In the genomic region with DNA sequence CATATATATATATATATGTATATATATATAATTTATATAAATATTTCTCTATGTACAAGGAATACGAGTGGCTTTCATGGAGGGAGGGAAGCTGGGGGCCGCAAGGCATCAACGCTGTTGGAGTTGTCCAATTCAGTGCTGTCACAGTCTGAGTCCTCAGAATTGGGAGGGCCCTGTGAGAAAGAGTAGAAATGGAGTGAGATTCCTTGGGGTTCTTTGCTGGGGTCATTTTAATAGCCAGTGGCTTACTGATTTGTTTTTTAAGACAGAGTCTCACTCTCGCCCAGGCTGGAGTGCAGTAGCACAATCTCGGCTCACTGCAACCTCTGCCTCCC, we compare ENCODE assay signal across 32 cellular contexts. TPM values are rescaled to one million over a fixed set of nuclear protein-coding genes. Genes with fewer than 3 reads are reported as not detected.
DNase-seq lines count a peak whose midpoint lies in the region; ATAC-seq, FAIRE-seq and TF ChIP-seq lines count a peak whose summit lies in the region.
"Had no signal": no experiment of that assay in that cellular context is flagged by ENCODE, and none has a peak within 500 bp of the region (broad histone marks: within the 10 kb centered on the region; RNA-seq: fewer than 3 reads in every experiment).

No MANE protein-coding gene starts in this region.

- peaks cover 20% of the 10 kb centered on the region for H4K20me1 ChIP-seq in K562 (replicated peaks; ENCODE audit: control insufficient read depth, insufficient read depth, low read length)

- H3K9me1 ChIP-seq in K562 (ENCODE audit: control insufficient read depth, insufficient read depth, low read length) = peaks cover 3% of the 10 kb centered on the region

- WGBS in K562 (ENCODE audit: insufficient coverage, low coverage, missing lambda C conversion rate) = 96% methylated on average over 5 of the region's 5 CpGs

- H3K9ac ChIP-seq in K562 (ENCODE audit: insufficient read depth in 1 of 2, low read depth in 2 of 2, low read length in 2 of 2) = no peak overlapping the region

- H3K4me1 ChIP-seq in left ventricle myocardium inferior (peaks cover 68% of the 10 kb centered on the region), K562 (replicated peaks in 1 of 2; ENCODE audit: control insufficient read depth in 2 of 2, insufficient read depth in 2 of 2, low read length in 2 of 2) (peaks cover 0 to 8% of the 10 kb centered on the region in 2 experiments; a peak in 3 of 5 replicates)
- H3K4me1 ChIP-seq: colonic mucosa, prostate gland had no signal

- FAIRE-seq in K562 (lab: Jason Lieb, UNC) = no peak
- FAIRE-seq: islet of Langerhans, TTC549 had no signal

- H3K4me3 Mint-ChIP-seq in nephron progenitor cell (no peak overlapping the region), type B pancreatic cell (no peak overlapping the region)
- H3K4me3 Mint-ChIP-seq: activated CD4-positive, alpha-beta memory T cell treated with anti-CD3 and anti-CD28 coated beads for 36 hours; brain; H9; nephron had no signal

- peaks cover 68% of the 10 kb centered on the region for H3K36me3 Mint-ChIP-seq in nephron progenitor cell (ENCODE audit: low read depth)
- H3K36me3 Mint-ChIP-seq in type B pancreatic cell = peaks cover 31% of the 10 kb centered on the region

- no peak; the same call in 1 of the 2 replicates for TF ChIP-seq POLR2A in K562 (conservative IDR thresholded peaks at IDR 0.05)

- no peak overlapping the region for H3K4me2 ChIP-seq in K562 (ENCODE audit: insufficient read depth, low read length)

- in situ Hi-C loops in K562 (cut with MboI) = no loop called here

- intact Hi-C loops in left ventricle myocardium inferior (cut with micrococcal nuclease) = no loop called here
- intact Hi-C loops in cardiac septum (cut with DNase I) = no loop called here
- intact Hi-C loops in K562 (cut with micrococcal nuclease) = no loop called here

- no peak overlapping the region for H2AFZ ChIP-seq in K562 (ENCODE audit: low read depth, low read length)

- CTCF ChIA-PET in K562 (lab: Yijun Ruan, JAX; ENCODE audit: low intra/inter-chr PET ratio) = interaction anchor here (0.9 to 1.2 kb wide), 2 partner anchors 28 to 128 kb away, joined by 3 read pairs; no protein-coding TSS in a partner anchor

- H3K4me3 ChIP-seq in left ventricle myocardium inferior (no peak overlapping the region), K562 (no peak overlapping the region)
- H3K4me3 ChIP-seq: adrenal gland, colonic mucosa, prostate gland, skin epidermis had no signal

- DNase-seq in left ventricle myocardium inferior (no peak), cardiac septum (ENCODE audit: low spot score) (no peak), K562 (ENCODE audit: extremely low read depth in 1 of 4, low spot score in 3 of 4) (no peak), nephron progenitor cell (no peak), type B pancreatic cell (ENCODE audit: extremely low spot score, unreplicated experiment) (no peak), NCI-H2081 treated with DMSO at 0.1 percent for 48 hours (lab: John Stamatoyannopoulos, UW) (no peak)
- DNase-seq in NK-92 treated with Interleukin-12 subunit alpha and Interleukin-12 subunit beta, amount 100 ng/mL, for 24 hours (lab: John Stamatoyannopoulos, UW) = no peak
- DNase-seq: ACHN; activated CD4-positive, alpha-beta memory T cell treated with anti-CD3 and anti-CD28 coated beads for 36 hours; activated gamma-delta T cell; colonic mucosa; COR-L47; DMS79; effector memory CD4-positive, alpha-beta T cell; GF-D8; H9; left ventricle myocardium superior; stimulated activated CD4-positive, alpha-beta T cell treated with anti-CD3 and anti-CD28 coated beads, Interleukin-2, amount 100 ng/mL, for 24 hours; substantia nigra; T-helper 1 cell had no signal

- H3K4me1 Mint-ChIP-seq in nephron progenitor cell (peaks cover 9% of the 10 kb centered on the region), type B pancreatic cell (ENCODE audit: unreplicated experiment) (peaks cover 11% of the 10 kb centered on the region)

- peaks cover 91% of the 10 kb centered on the region for H3K36me3 ChIP-seq in left ventricle myocardium inferior
- H3K36me3 ChIP-seq in K562 (ENCODE audit: control insufficient read depth, insufficient read depth, low read length) = peaks cover 94% of the 10 kb centered on the region

- H3K79me2 ChIP-seq in K562 (ENCODE audit: control insufficient read depth, insufficient read depth, low read length) = peaks cover 19% of the 10 kb centered on the region

- BruUV-seq in K562 (replicated peaks; lab: Mats Ljungman, UMichigan) = no TSS peak

- H3K27me3 Mint-ChIP-seq in nephron progenitor cell (ENCODE audit: low read depth, poor library complexity) = no peaks in the 10 kb centered on the region
- no peaks in the 10 kb centered on the region for H3K27me3 Mint-ChIP-seq in type B pancreatic cell
- H3K27me3 Mint-ChIP-seq: activated CD4-positive, alpha-beta memory T cell treated with anti-CD3 and anti-CD28 coated beads for 36 hours; brain had no signal

- H3K27me3 ChIP-seq in left ventricle myocardium inferior (ENCODE audit: low read depth) (no peaks in the 10 kb centered on the region), K562 (ENCODE audit: control insufficient read depth in 2 of 2, insufficient read depth in 2 of 2, low read length in 2 of 2) (no peaks in the 10 kb centered on the region)
- H3K27me3 ChIP-seq: adrenal gland, colonic mucosa had no signal

- peak overlapping the region; percentile 15 for H3K27ac ChIP-seq in left ventricle myocardium inferior (replicated peaks)
- no peak overlapping the region for H3K27ac ChIP-seq in K562 (ENCODE audit: extremely low read depth, low read depth, low read length)
- H3K27ac ChIP-seq: colonic mucosa, prostate gland had no signal

- H3K9me3 Mint-ChIP-seq in nephron progenitor cell (no peaks in the 10 kb centered on the region), type B pancreatic cell (no peaks in the 10 kb centered on the region)
- H3K9me3 Mint-ChIP-seq: activated CD4-positive, alpha-beta memory T cell treated with anti-CD3 and anti-CD28 coated beads for 36 hours; brain; H9; nephron had no signal

- H3K27ac Mint-ChIP-seq in nephron progenitor cell (peak overlapping the region; percentile 69), type B pancreatic cell (peak overlapping the region; percentile 59)

- no peak for TF ChIP-seq RAD21 in K562 (CRISPR knock-in tag; conservative IDR thresholded peaks at IDR 0.05 in 1 of 2, IDR thresholded peaks at IDR 0.05 in 1 of 2)

- TF ChIP-seq CTCF in left ventricle myocardium inferior (IDR thresholded peaks at IDR 0.05; ENCODE audit: borderline replicate concordance) (no peak), K562 (IDR thresholded peaks at IDR 0.05 in 2 of 3, conservative IDR thresholded peaks at IDR 0.05 in 1 of 3; ENCODE audit: insufficient read depth in 2 of 3, low read depth in 1 of 3, low read length in 3 of 3) (no peak), nephron progenitor cell (IDR thresholded peaks at IDR 0.05) (no peak), type B pancreatic cell (conservative IDR thresholded peaks at IDR 0.05) (no peak)

- ATAC-seq in K562 = no peak
- no peak for ATAC-seq in HG02938 (IDR thresholded peaks at IDR 0.05; ENCODE audit: unreplicated experiment)
- ATAC-seq: activated CD4-positive, CD25-positive, alpha-beta regulatory T cell treated with anti-CD3 and anti-CD28 coated beads, Interleukin-2, amount 50 U/mL, for 24 hours; left ventricle myocardium superior had no signal

- H3K9me3 ChIP-seq in left ventricle myocardium inferior (replicated peaks) (no peaks in the 10 kb centered on the region), K562 (replicated peaks; ENCODE audit: control insufficient read depth, insufficient read depth, low read depth, low read length) (no peaks in the 10 kb centered on the region)
- H3K9me3 ChIP-seq: adrenal gland, colonic mucosa, prostate gland had no signal

- no peak for TF ChIP-seq EP300 in K562 (IDR thresholded peaks at IDR 0.05; ENCODE audit: low read length)

- POLR2A ChIA-PET in K562 (lab: Yijun Ruan, JAX) = interaction anchor here (0.7 to 7.1 kb wide), 9 partner anchors 8 to 129 kb away, joined by 4 to 99 read pairs (median 11); a partner anchor contains a TSS

RNA-seq across cellular contexts. Expression of a gene that starts 18.2 kb away (rescaled TPM):
- 4.8 TPM for total RNA-seq in left ventricle myocardium inferior
- 7.0 TPM for total RNA-seq in cardiac septum
- total RNA-seq in K562 (2011; cell fraction: chromatin; rRNA removed; ENCODE audit: low replicate concordance) = 10.8 and 23.0 TPM in 2 replicates
- total RNA-seq in K562 (2011; cell fraction: nucleolus; rRNA removed) = 12.2 and 17.2 TPM in 2 replicates
- 9.6 and 12.4 TPM in 2 replicates for total RNA-seq in K562 (2011; cell fraction: nucleoplasm; rRNA removed)
- 1.1 and 1.3 TPM in 2 replicates for total RNA-seq in K562 (2014; rRNA removed)
- 0.93 and 1.1 TPM in 2 replicates for total RNA-seq in K562 (2014; rRNA removed; fragmentation: Illumina TruSeq; extraction: Trizol)
- 1.6 and 1.9 TPM in 2 replicates for total RNA-seq in K562 (2015; rRNA removed; fragmentation: Illumina TruSeq; extraction: Trizol)
- 2.1 and 2.6 TPM in 2 replicates for total RNA-seq in K562 (2021)
- polyA plus RNA-seq in K562 (2011; rRNA removed) = 1.7 and 2.2 TPM in 2 replicates
- 1.7 and 3.8 TPM in 2 replicates for polyA plus RNA-seq in K562 (2011; cell fraction: cytosol; rRNA removed)
- 15.6 and 23.0 TPM in 2 replicates for polyA plus RNA-seq in K562 (2011; cell fraction: nucleus; rRNA removed)
- polyA plus RNA-seq in K562 (2012) = 4.6 and 6.4 TPM in 2 replicates
- polyA plus RNA-seq in K562 (2014; fragmentation: Illumina TruSeq; extraction: Trizol) = 1.3 and 1.8 TPM in 2 replicates
- polyA plus RNA-seq in K562 (2014; fragmentation: Nextera tagmentation; extraction: Ambion mirVana) = under 1 TPM; 0.10 to 0.46 TPM
- polyA plus RNA-seq in K562 (2014; rRNA removed) = 1.1 and 2.4 TPM in 2 replicates
- 1.8 and 2.8 TPM in 2 replicates for polyA minus RNA-seq in K562 (2011; rRNA and poly(A)+ RNA removed)
- 1.4 and 1.5 TPM in 2 replicates for polyA minus RNA-seq in K562 (2011; cell fraction: cytosol; rRNA and poly(A)+ RNA removed)
- polyA minus RNA-seq in K562 (2011; cell fraction: nucleus; rRNA and poly(A)+ RNA removed) = 3.4 TPM in 2 replicates
- total RNA-seq in type B pancreatic cell (ENCODE audit: low replicate concordance) = 10.6 and 31.6 TPM in 2 replicates

RNA-seq across cellular contexts. Expression of a gene that starts 20.0 kb away (rescaled TPM):
- total RNA-seq in left ventricle myocardium inferior = 12.9 TPM
- 11.6 TPM for total RNA-seq in cardiac septum
- 87.5 and 179 TPM in 2 replicates for total RNA-seq in K562 (2011; cell fraction: chromatin; rRNA removed; ENCODE audit: low replicate concordance)
- total RNA-seq in K562 (2011; cell fraction: nucleolus; rRNA removed) = 124 and 126 TPM in 2 replicates
- 113 and 115 TPM in 2 replicates for total RNA-seq in K562 (2011; cell fraction: nucleoplasm; rRNA removed)
- 63.1 and 75.7 TPM in 2 replicates for total RNA-seq in K562 (2014; rRNA removed)
- 21.0 and 25.2 TPM in 2 replicates for total RNA-seq in K562 (2014; rRNA removed; fragmentation: Illumina TruSeq; extraction: Trizol)
- total RNA-seq in K562 (2015; rRNA removed; fragmentation: Illumina TruSeq; extraction: Trizol) = 54.6 and 56.5 TPM in 2 replicates
- total RNA-seq in K562 (2021) = 55.4 and 59.2 TPM in 2 replicates
- polyA plus RNA-seq in K562 (2011; rRNA removed) = 40.4 and 55.0 TPM in 2 replicates
- 69.6 and 99.9 TPM in 2 replicates for polyA plus RNA-seq in K562 (2011; cell fraction: cytosol; rRNA removed)
- polyA plus RNA-seq in K562 (2011; cell fraction: nucleus; rRNA removed) = 222 and 277 TPM in 2 replicates
- polyA plus RNA-seq in K562 (2012) = 56.1 and 59.4 TPM in 2 replicates
- polyA plus RNA-seq in K562 (2014; fragmentation: Illumina TruSeq; extraction: Trizol) = 44.6 and 51.6 TPM in 2 replicates
- polyA plus RNA-seq in K562 (2014; fragmentation: Nextera tagmentation; extraction: Ambion mirVana) = 10 to 100 TPM in 1 of 2 experiments, 1 to 10 TPM in 1; 5.6 to 16.6 TPM
- polyA plus RNA-seq in K562 (2014; rRNA removed) = 68.7 and 69.0 TPM in 2 replicates
- polyA minus RNA-seq in K562 (2011; rRNA and poly(A)+ RNA removed) = 20.1 and 22.4 TPM in 2 replicates
- polyA minus RNA-seq in K562 (2011; cell fraction: cytosol; rRNA and poly(A)+ RNA removed) = 17.8 and 20.6 TPM in 2 replicates
- polyA minus RNA-seq in K562 (2011; cell fraction: nucleus; rRNA and poly(A)+ RNA removed) = 45.2 and 71.4 TPM in 2 replicates
- total RNA-seq in type B pancreatic cell (ENCODE audit: low replicate concordance) = 46.4 and 52.3 TPM in 2 replicates

RNA-seq across cellular contexts. Expression of a gene that starts 26.2 kb away (rescaled TPM):
- total RNA-seq in left ventricle myocardium inferior (not detected), cardiac septum (not detected), K562 (2014; rRNA removed) (not detected in 2 replicates), K562 (2014; rRNA removed; fragmentation: Illumina TruSeq; extraction: Trizol) (not detected in 2 replicates), K562 (2015; rRNA removed; fragmentation: Illumina TruSeq; extraction: Trizol) (not detected in 2 replicates), K562 (2021) (not detected in 2 replicates), type B pancreatic cell (ENCODE audit: low replicate concordance) (not detected in 2 replicates)
- total RNA-seq in K562 (2011; cell fraction: chromatin; rRNA removed; ENCODE audit: low replicate concordance) = not detected in 2 replicates
- total RNA-seq in K562 (2011; cell fraction: nucleolus; rRNA removed) = not detected in 2 replicates
- total RNA-seq in K562 (2011; cell fraction: nucleoplasm; rRNA removed) = not detected in 2 replicates
- polyA plus RNA-seq in K562 (2011; rRNA removed) (not detected in 2 replicates), K562 (2014; fragmentation: Illumina TruSeq; extraction: Trizol) (0.55 TPM in 1 of 2 replicates, not detected in the other), K562 (2014; fragmentation: Nextera tagmentation; extraction: Ambion mirVana) (under 1 TPM in 1 of 2 experiments, not detected in 1; 0.15 TPM), K562 (2014; rRNA removed) (1.2 TPM in 1 of 2 replicates, not detected in the other)
- polyA plus RNA-seq in K562 (2011; cell fraction: cytosol; rRNA removed) = 0.28 TPM in 1 of 2 replicates, not detected in the other
- polyA plus RNA-seq in K562 (2011; cell fraction: nucleus; rRNA removed) = not detected in 2 replicates
- polyA plus RNA-seq in K562 (2012) = 0.55 TPM in 1 of 2 replicates, not detected in the other
- polyA minus RNA-seq in K562 (2011; rRNA and poly(A)+ RNA removed) = not detected in 2 replicates
- not detected in 2 replicates for polyA minus RNA-seq in K562 (2011; cell fraction: cytosol; rRNA and poly(A)+ RNA removed)
- not detected in 2 replicates for polyA minus RNA-seq in K562 (2011; cell fraction: nucleus; rRNA and poly(A)+ RNA removed)
- total RNA-seq: adrenal gland, colonic mucosa, H9, left ventricle myocardium superior, prostate gland, SK-MEL-5, ureter had no signal
- polyA plus RNA-seq: BJ had no signal

RNA-seq across cellular contexts. Expression of a gene that starts 29.2 kb away (rescaled TPM):
- total RNA-seq in left ventricle myocardium inferior = 530 TPM
- 520 TPM for total RNA-seq in cardiac septum
- 880 and 1,252 TPM in 2 replicates for total RNA-seq in K562 (2011; cell fraction: chromatin; rRNA removed; ENCODE audit: low replicate concordance)
- total RNA-seq in K562 (2011; cell fraction: nucleolus; rRNA removed) = 429 and 447 TPM in 2 replicates
- 778 and 1,039 TPM in 2 replicates for total RNA-seq in K562 (2011; cell fraction: nucleoplasm; rRNA removed)
- 130 and 137 TPM in 2 replicates for total RNA-seq in K562 (2014; rRNA removed)
- 190 and 191 TPM in 2 replicates for total RNA-seq in K562 (2014; rRNA removed; fragmentation: Illumina TruSeq; extraction: Trizol)
- total RNA-seq in K562 (2015; rRNA removed; fragmentation: Illumina TruSeq; extraction: Trizol) = 181 and 194 TPM in 2 replicates
- total RNA-seq in K562 (2021) = 748 and 810 TPM in 2 replicates
- polyA plus RNA-seq in K562 (2011; rRNA removed) = 340 and 350 TPM in 2 replicates
- polyA plus RNA-seq in K562 (2011; cell fraction: cytosol; rRNA removed) = 351 and 484 TPM in 2 replicates
- 548 and 674 TPM in 2 replicates for polyA plus RNA-seq in K562 (2011; cell fraction: nucleus; rRNA removed)
- polyA plus RNA-seq in K562 (2012) = 804 and 1,240 TPM in 2 replicates
- polyA plus RNA-seq in K562 (2014; fragmentation: Illumina TruSeq; extraction: Trizol) = 802 and 831 TPM in 2 replicates
- polyA plus RNA-seq in K562 (2014; fragmentation: Nextera tagmentation; extraction: Ambion mirVana) = 100 to 1,000 TPM; 254 to 328 TPM
- 356 and 362 TPM in 2 replicates for polyA plus RNA-seq in K562 (2014; rRNA removed)
- 583 and 666 TPM in 2 replicates for polyA minus RNA-seq in K562 (2011; rRNA and poly(A)+ RNA removed)
- 634 and 719 TPM in 2 replicates for polyA minus RNA-seq in K562 (2011; cell fraction: cytosol; rRNA and poly(A)+ RNA removed)
- polyA minus RNA-seq in K562 (2011; cell fraction: nucleus; rRNA and poly(A)+ RNA removed) = 190 and 332 TPM in 2 replicates
- total RNA-seq in type B pancreatic cell (ENCODE audit: low replicate concordance) = 825 and 1,222 TPM in 2 replicates

RNA-seq across cellular contexts. Expression of a gene that starts 39.5 kb away (rescaled TPM):
- total RNA-seq in left ventricle myocardium inferior (53.1 TPM), cardiac septum (61.5 TPM), K562 (2014; rRNA removed) (117 and 153 TPM in 2 replicates), K562 (2014; rRNA removed; fragmentation: Illumina TruSeq; extraction: Trizol) (202 and 204 TPM in 2 replicates), K562 (2015; rRNA removed; fragmentation: Illumina TruSeq; extraction: Trizol) (226 and 244 TPM in 2 replicates), K562 (2021) (329 and 341 TPM in 2 replicates), type B pancreatic cell (ENCODE audit: low replicate concordance) (88.1 and 142 TPM in 2 replicates)
- 126 and 173 TPM in 2 replicates for total RNA-seq in K562 (2011; cell fraction: chromatin; rRNA removed; ENCODE audit: low replicate concordance)
- total RNA-seq in K562 (2011; cell fraction: nucleolus; rRNA removed) = 112 and 130 TPM in 2 replicates
- total RNA-seq in K562 (2011; cell fraction: nucleoplasm; rRNA removed) = 168 and 231 TPM in 2 replicates
- polyA plus RNA-seq in K562 (2011; rRNA removed) (209 and 216 TPM in 2 replicates), K562 (2014; fragmentation: Illumina TruSeq; extraction: Trizol) (527 and 637 TPM in 2 replicates), K562 (2014; fragmentation: Nextera tagmentation; extraction: Ambion mirVana) (100 to 1,000 TPM; 570 to 835 TPM), K562 (2014; rRNA removed) (285 and 301 TPM in 2 replicates)
- 197 and 292 TPM in 2 replicates for polyA plus RNA-seq in K562 (2011; cell fraction: cytosol; rRNA removed)
- 86.9 and 121 TPM in 2 replicates for polyA plus RNA-seq in K562 (2011; cell fraction: nucleus; rRNA removed)
- polyA plus RNA-seq in K562 (2012) = 406 and 466 TPM in 2 replicates
- 115 and 148 TPM in 2 replicates for polyA minus RNA-seq in K562 (2011; rRNA and poly(A)+ RNA removed)
- polyA minus RNA-seq in K562 (2011; cell fraction: cytosol; rRNA and poly(A)+ RNA removed) = 79.5 and 100 TPM in 2 replicates
- polyA minus RNA-seq in K562 (2011; cell fraction: nucleus; rRNA and poly(A)+ RNA removed) = 31.2 and 56.0 TPM in 2 replicates
